In genomic region chr14:31395119-31395518, GRCh38 we compare ENCODE assay signal across 27 cellular contexts.
"Had no signal": no experiment of that assay in that cellular context is flagged by ENCODE, and none has a peak within 500 bp of the region (broad histone marks: within the 10 kb centered on the region; RNA-seq: fewer than 3 reads in every experiment).

No MANE protein-coding gene starts in this region.

- H3K9me3 ChIP-seq: colonic mucosa, esophagus muscularis mucosa, esophagus squamous epithelium, gastrocnemius medialis, gastroesophageal sphincter, heart left ventricle, heart right ventricle had no signal

- FAIRE-seq: colon, endometrium, endothelial cell of umbilical vein, frontal cortex had no signal

- H3K36me3 ChIP-seq: colonic mucosa had no signal

- H3K27ac ChIP-seq: colonic mucosa, coronary artery, dorsolateral prefrontal cortex, epithelial cell of prostate, esophagus muscularis mucosa, esophagus squamous epithelium, foreskin keratinocyte, gastrocnemius medialis, gastroesophageal sphincter, heart left ventricle, heart right ventricle had no signal

- H3K27me3 ChIP-seq: colonic mucosa, dorsolateral prefrontal cortex, esophagus muscularis mucosa, esophagus squamous epithelium, foreskin keratinocyte, gastrocnemius medialis, gastroesophageal sphincter, heart left ventricle, heart right ventricle had no signal

- DNase-seq: colonic mucosa; cortex of kidney; dermis blood vessel endothelial cell; dorsolateral prefrontal cortex; effector CD4-positive, alpha-beta T cell; effector CD8-positive, alpha-beta T cell; effector memory CD4-positive, alpha-beta T cell; effector memory CD8-positive, alpha-beta T cell; endodermal cell; erythroblast; esophagus squamous epithelium; foreskin melanocyte; gastrocnemius medialis; glutamatergic neuron; head of caudate nucleus; heart left ventricle; heart right ventricle had no signal

- H3K4me3 ChIP-seq: colonic mucosa, coronary artery, dorsolateral prefrontal cortex, esophagus muscularis mucosa, esophagus squamous epithelium, gastrocnemius medialis, gastroesophageal sphincter, heart left ventricle, heart right ventricle had no signal

- H3K4me1 ChIP-seq: colonic mucosa, esophagus squamous epithelium, gastrocnemius medialis had no signal

- ATAC-seq: effector memory CD8-positive, alpha-beta T cell; esophagus mucosa; gastrocnemius medialis; gastroesophageal sphincter; heart left ventricle; heart right ventricle had no signal
